ENCODE assay signal across 13 cellular contexts in genomic region chr17:75889454-75889853, GRCh38. TPM values are rescaled to one million over a fixed set of nuclear protein-coding genes. Genes with fewer than 3 reads are reported as not detected.
DNase-seq lines count a peak whose midpoint lies in the region; ATAC-seq and TF ChIP-seq lines count a peak whose summit lies in the region.
"Had no signal": no experiment of that assay in that cellular context is flagged by ENCODE, and none has a peak within 500 bp of the region (broad histone marks: within the 10 kb centered on the region; RNA-seq: fewer than 3 reads in every experiment).

No MANE protein-coding gene starts in this region.

- no peak overlapping the region for H3K4me3 Mint-ChIP-seq in stimulated activated naive CD8-positive, alpha-beta T cell treated with anti-CD3 and anti-CD28 coated beads, Interleukin-15, amount 100 ng/mL, for 72 hours
- H3K4me3 Mint-ChIP-seq in CD14-positive monocyte, result no peak overlapping the region

- no peak overlapping the region for H3K27ac Mint-ChIP-seq in activated naive CD4-positive, alpha-beta T cell treated with anti-CD3 and anti-CD28 coated beads, Interleukin-2, amount 50 U/mL, for 72 hours
- H3K27ac Mint-ChIP-seq in stimulated activated naive CD8-positive, alpha-beta T cell treated with anti-CD3 and anti-CD28 coated beads, Interleukin-15, amount 100 ng/mL, for 72 hours, result peak overlapping the region in 1 of 2 donors; percentile 33
- peak overlapping the region in 1 of 7 donors; percentile 24 for H3K27ac Mint-ChIP-seq in CD14-positive monocyte
- H3K27ac Mint-ChIP-seq: progenitor cell of endocrine pancreas had no signal

- H3K9me3 Mint-ChIP-seq in activated naive CD4-positive, alpha-beta T cell treated with anti-CD3 and anti-CD28 coated beads, Interleukin-2, amount 50 U/mL, for 72 hours, result no peaks in the 10 kb centered on the region
- H3K9me3 Mint-ChIP-seq in stimulated activated naive CD8-positive, alpha-beta T cell treated with anti-CD3 and anti-CD28 coated beads, Interleukin-15, amount 100 ng/mL, for 72 hours, result no peaks in the 10 kb centered on the region
- peaks cover 0 to 5% (median 0%) of the 10 kb centered on the region in 7 donors for H3K9me3 Mint-ChIP-seq in CD14-positive monocyte

- ATAC-seq in activated naive CD4-positive, alpha-beta T cell treated with anti-CD3 and anti-CD28 coated beads, Interleukin-2, amount 50 U/mL, for 72 hours, result peak; percentile 34 to 68
- ATAC-seq in stimulated activated naive CD8-positive, alpha-beta T cell treated with anti-CD3 and anti-CD28 coated beads, Interleukin-15, amount 100 ng/mL, for 72 hours, result peak; percentile 58
- no peak for ATAC-seq in HG02840 (IDR thresholded peaks at IDR 0.05; ENCODE audit: low FRiP score, unreplicated experiment)
- ATAC-seq: body of pancreas, left lobe of liver had no signal

- no peak for DNase-seq in activated naive CD4-positive, alpha-beta T cell treated with anti-CD3 and anti-CD28 coated beads, Interleukin-2, amount 50 U/mL, for 72 hours (ENCODE audit: low spot score in 2 of 2)
- no peak for DNase-seq in activated naive CD4-positive, alpha-beta T cell treated with Interleukin-2 at 50 U/mL for 16 hours
- DNase-seq in activated T-cell treated with anti-CD3 and anti-CD28 coated beads, Interleukin-2, amount 50 U/mL, for 48 hours, result peak; percentile 37 to 42
- no peak for DNase-seq in stimulated activated naive CD8-positive, alpha-beta T cell treated with anti-CD3 and anti-CD28 coated beads, Interleukin-15, amount 100 ng/mL, for 72 hours
- no peak for DNase-seq in CD14-positive monocyte (ENCODE audit: low spot score)
- DNase-seq: activated gamma-delta T cell, body of pancreas, GF-D8, NCI-H2081, NCI-H748 treated with DMSO at 0.1 percent for 48 hours had no signal

- no peak for TF ChIP-seq CTCF in CD14-positive monocyte (IDR thresholded peaks at IDR 0.05)

- H3K36me3 Mint-ChIP-seq in activated naive CD4-positive, alpha-beta T cell treated with anti-CD3 and anti-CD28 coated beads, Interleukin-2, amount 50 U/mL, for 72 hours, result no peaks in the 10 kb centered on the region
- H3K36me3 Mint-ChIP-seq in CD14-positive monocyte, result peaks cover 16 to 29% of the 10 kb centered on the region in 2 donors

- H3K4me1 Mint-ChIP-seq in stimulated activated naive CD8-positive, alpha-beta T cell treated with anti-CD3 and anti-CD28 coated beads, Interleukin-15, amount 100 ng/mL, for 72 hours, result peaks cover 27% of the 10 kb centered on the region
- peaks cover 20% of the 10 kb centered on the region for H3K4me1 Mint-ChIP-seq in CD14-positive monocyte

- no peaks in the 10 kb centered on the region for H3K27me3 Mint-ChIP-seq in stimulated activated naive CD8-positive, alpha-beta T cell treated with anti-CD3 and anti-CD28 coated beads, Interleukin-15, amount 100 ng/mL, for 72 hours
- H3K27me3 Mint-ChIP-seq in CD14-positive monocyte (ENCODE audit: low read depth in 3 of 3), result peaks cover 3 to 10% (median 7%) of the 10 kb centered on the region in 3 donors

- intact Hi-C loops in CD14-positive monocyte (cut with micrococcal nuclease), result no loop called here

RNA-seq across cellular contexts. Expression of gene TRIM65, which starts 7.3 kb away (rescaled TPM):
- 10 to 100 TPM; 16.2 to 31.9 TPM for total RNA-seq in activated naive CD4-positive, alpha-beta T cell treated with anti-CD3 and anti-CD28 coated beads, Interleukin-2, amount 50 U/mL, for 72 hours
- 1 to 10 TPM; 5.6 to 5.9 TPM for polyA plus RNA-seq in CD14-positive monocyte

RNA-seq across cellular contexts. Expression of gene TRIM47, which starts 11.1 kb away (rescaled TPM):
- 10 to 100 TPM; 11.5 to 26.2 TPM for total RNA-seq in activated naive CD4-positive, alpha-beta T cell treated with anti-CD3 and anti-CD28 coated beads, Interleukin-2, amount 50 U/mL, for 72 hours
- polyA plus RNA-seq in CD14-positive monocyte, result not detected

RNA-seq across cellular contexts. Expression of gene MRPL38, which starts 15.2 kb away (rescaled TPM):
- total RNA-seq in activated naive CD4-positive, alpha-beta T cell treated with anti-CD3 and anti-CD28 coated beads, Interleukin-2, amount 50 U/mL, for 72 hours, result 100 to 1,000 TPM; 101 to 105 TPM
- polyA plus RNA-seq in CD14-positive monocyte, result 10 to 100 TPM; 27.8 to 36.0 TPM

RNA-seq across cellular contexts. Expression of gene WBP2, which starts 34.3 kb away (rescaled TPM):
- total RNA-seq in activated naive CD4-positive, alpha-beta T cell treated with anti-CD3 and anti-CD28 coated beads, Interleukin-2, amount 50 U/mL, for 72 hours, result 100 to 1,000 TPM in 1 of 2 donors, 10 to 100 TPM in 1; 78.2 to 144 TPM
- polyA plus RNA-seq in CD14-positive monocyte, result 10 to 100 TPM; 62.4 to 93.3 TPM

RNA-seq across cellular contexts. Expression of gene UNC13D, which starts 45.2 kb away (rescaled TPM):
- 100 to 1,000 TPM; 128 to 143 TPM for total RNA-seq in activated naive CD4-positive, alpha-beta T cell treated with anti-CD3 and anti-CD28 coated beads, Interleukin-2, amount 50 U/mL, for 72 hours
- 10 to 100 TPM; 28.4 to 53.3 TPM for polyA plus RNA-seq in CD14-positive monocyte

Comparison
In these comparisons a context has a peak if more than half of its experiments do, and no peak if none do; other contexts are left out.
1. DNase-seq: peak in activated T-cell treated with anti-CD3 and anti-CD28 coated beads, Interleukin-2, amount 50 U/mL, for 48 hours (2 of 2); none in activated naive CD4-positive, alpha-beta T cell treated with anti-CD3 and anti-CD28 coated beads, Interleukin-2, amount 50 U/mL, for 72 hours (0 of 2), activated naive CD4-positive, alpha-beta T cell treated with Interleukin-2 at 50 U/mL for 16 hours (single experiment), stimulated activated naive CD8-positive, alpha-beta T cell treated with anti-CD3 and anti-CD28 coated beads, Interleukin-15, amount 100 ng/mL, for 72 hours (0 of 2) and CD14-positive monocyte (single experiment).